Comparison of ENCODE assay signal across 9 cellular contexts in genomic region chr2:85843543-85843942, GRCh38. TPM values are rescaled to one million over a fixed set of nuclear protein-coding genes. Genes with fewer than 3 reads are reported as not detected.
DNase-seq lines count a peak whose midpoint lies in the region; ATAC-seq and TF ChIP-seq lines count a peak whose summit lies in the region.
"Had no signal": no experiment of that assay in that cellular context is flagged by ENCODE, and none has a peak within 500 bp of the region (broad histone marks: within the 10 kb centered on the region; RNA-seq: fewer than 3 reads in every experiment).

No MANE protein-coding gene starts in this region.

- no peak overlapping the region for H3K4me3 ChIP-seq in foreskin fibroblast (ENCODE audit: low read depth in 1 of 2, low read length in 2 of 2)

- no peak for ATAC-seq in HG02759 (IDR thresholded peaks at IDR 0.05; ENCODE audit: unreplicated experiment)

- in situ Hi-C loops in SK-MEL-5 (cut with HindIII; ENCODE audit: low pct_unique_long_range_greater_than_20kb, low sequenced_read_pairs), result no loop called here

- H3K27ac ChIP-seq in 22Rv1, result no peak overlapping the region

- TF ChIP-seq CTCF in 22Rv1 (IDR thresholded peaks at IDR 0.05) (peak; percentile 80), GM10266 (IDR thresholded peaks at IDR 0.05; ENCODE audit: control insufficient read depth, insufficient read depth, low read depth, missing control alignments) (peak; percentile 17), foreskin fibroblast (IDR thresholded peaks at IDR 0.05; ENCODE audit: low read depth, low read length) (peak; percentile 24)

- DNase-seq in GM10266 (ENCODE audit: extremely low spot score), result no peak
- DNase-seq in SK-MEL-5 (ENCODE audit: low read depth, low spot score), result peak; percentile 56
- DNase-seq in foreskin fibroblast, result peak in 1 of 2 donors; percentile 28
- no peak for DNase-seq in HPDE6-E6E7 (ENCODE audit: extremely low spot score)
- DNase-seq in NCI-H524 treated with DMSO at 0.1 percent for 48 hours (lab: John Stamatoyannopoulos, UW), result no peak
- DNase-seq in DMS114 treated with DMSO at 0.1 percent for 48 hours (lab: John Stamatoyannopoulos, UW; ENCODE audit: unreplicated experiment), result no peak
- DNase-seq: naive B cell had no signal

RNA-seq across cellular contexts. Expression of gene ST3GAL5, which starts 45.2 kb away (rescaled TPM):
- 70.8 and 71.0 TPM in 2 replicates for total RNA-seq in SK-MEL-5 (2014; rRNA removed; shearing (Covaris generic))
- 40.6 and 53.3 TPM in 2 replicates for polyA plus RNA-seq in SK-MEL-5 (2015; cell fraction: cytosol; rRNA removed)
- 57.8 and 64.6 TPM in 2 replicates for polyA plus RNA-seq in SK-MEL-5 (2015; cell fraction: nucleus; rRNA removed)

Comparison
In these comparisons a context has a peak if more than half of its experiments do, and no peak if none do; other contexts are left out.
1. CTCF ChIP-seq: peak in every context shown above with its lines; median percentile 80 in 22Rv1; 24 in foreskin fibroblast; 17 in GM10266.